16 cellular contexts compared by ENCODE assay signal in genomic region chr22:31561970-31562369, GRCh38.
"Had no signal": no experiment of that assay in that cellular context is flagged by ENCODE, and none has a peak within 500 bp of the region (broad histone marks: within the 10 kb centered on the region; RNA-seq: fewer than 3 reads in every experiment).

No MANE protein-coding gene starts in this region.

- H3K9me3 ChIP-seq: psoas muscle, spleen, thoracic aorta, upper lobe of left lung, vagina had no signal

- H3K79me2 ChIP-seq: parathyroid adenoma had no signal

- H3K9ac ChIP-seq: parathyroid adenoma had no signal

- DNase-seq: effector memory CD4-positive, alpha-beta T cell had no signal

- H3K27me3 ChIP-seq: dorsolateral prefrontal cortex, spleen, upper lobe of left lung, vagina had no signal

- H3K4me1 ChIP-seq: parathyroid adenoma, psoas muscle, vagina had no signal

- H3K4me3 Mint-ChIP-seq: activated naive CD4-positive, alpha-beta T cell treated with anti-CD3 and anti-CD28 coated beads, Interleukin-2, amount 50 U/mL, for 24 hours; activated naive CD8-positive, alpha-beta T cell treated with anti-CD3 and anti-CD28 coated beads, Interleukin-2, amount 50 U/mL, for 24 hours; central memory CD8-positive, alpha-beta T cell; naive thymus-derived CD4-positive, alpha-beta T cell; T-helper 17 cell had no signal

- H3K9me3 Mint-ChIP-seq: activated naive CD4-positive, alpha-beta T cell treated with anti-CD3 and anti-CD28 coated beads, Interleukin-2, amount 50 U/mL, for 24 hours; activated naive CD8-positive, alpha-beta T cell treated with anti-CD3 and anti-CD28 coated beads, Interleukin-2, amount 50 U/mL, for 24 hours; central memory CD8-positive, alpha-beta T cell; naive thymus-derived CD4-positive, alpha-beta T cell had no signal

- H3K4me3 ChIP-seq: coronary artery, dorsolateral prefrontal cortex, psoas muscle, spleen, thoracic aorta, upper lobe of left lung, vagina had no signal

- FAIRE-seq: bronchial epithelial cell, frontal cortex had no signal

- H3K4me1 Mint-ChIP-seq: central memory CD8-positive, alpha-beta T cell had no signal

- H3K27ac Mint-ChIP-seq: activated naive CD4-positive, alpha-beta T cell treated with anti-CD3 and anti-CD28 coated beads, Interleukin-2, amount 50 U/mL, for 24 hours had no signal

- H3K36me3 ChIP-seq: thoracic aorta, vagina had no signal

- H2AFZ ChIP-seq: parathyroid adenoma had no signal

- H3K27ac ChIP-seq: parathyroid adenoma, psoas muscle, upper lobe of left lung, vagina had no signal
